ENCODE assay signal across 8 cellular contexts in the genomic region with DNA sequence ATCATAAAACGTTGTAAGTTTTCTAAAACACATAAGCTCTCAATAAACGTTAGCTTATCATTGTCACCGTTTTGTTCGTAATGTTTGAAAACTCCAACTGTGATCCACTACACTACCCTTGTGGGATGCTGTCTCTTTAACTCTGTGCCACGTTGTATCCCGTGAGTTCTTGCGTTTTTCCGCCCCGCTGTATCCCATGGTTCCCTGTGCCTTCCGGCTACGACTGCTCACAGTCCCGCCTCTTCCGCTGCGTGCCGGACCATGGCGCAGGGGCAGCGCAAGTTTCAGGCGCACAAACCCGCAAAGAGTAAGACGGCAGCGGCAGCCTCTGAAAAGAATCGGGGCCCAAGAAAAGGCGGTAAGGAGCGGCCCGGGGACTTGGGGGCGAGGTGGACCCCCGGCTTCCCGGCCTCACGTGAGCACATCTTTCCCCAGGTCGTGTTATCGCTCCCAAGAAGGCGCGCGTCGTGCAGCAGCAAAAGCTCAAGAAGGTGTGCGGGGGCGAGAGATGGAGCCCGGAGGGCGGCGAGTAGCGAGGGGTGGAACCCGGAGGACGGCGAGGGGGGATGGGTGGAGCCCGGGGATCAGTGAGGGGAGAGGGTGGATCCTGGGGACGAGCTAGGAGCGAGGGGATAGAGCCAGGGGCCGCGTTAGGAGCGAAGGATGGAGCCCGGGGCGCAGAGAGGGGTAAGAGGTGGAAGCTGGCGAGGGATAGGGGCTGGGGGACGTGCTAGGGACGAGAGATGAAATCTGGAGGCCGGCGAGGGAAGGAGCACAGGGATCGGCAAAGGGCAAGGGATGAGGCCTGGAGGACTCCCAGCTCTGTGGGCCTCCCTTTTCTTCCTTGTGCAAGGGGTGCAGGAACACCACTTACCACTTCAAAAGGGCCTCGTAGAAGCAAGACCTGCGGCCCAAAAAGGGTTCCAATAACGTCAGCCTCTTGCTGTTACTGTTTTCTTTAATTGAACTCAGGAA. TPM values are rescaled to one million over a fixed set of nuclear protein-coding genes. Genes with fewer than 3 reads are reported as not detected.
DNase-seq lines count a peak whose midpoint lies in the region; ATAC-seq and TF ChIP-seq lines count a peak whose summit lies in the region.

A gene (plus strand): TSS at position 240 of the 975 bp plus-strand sequence. CDS start 22 bp downstream, at position 262.

- TF ChIP-seq CTCF in GM13977 (IDR thresholded peaks at IDR 0.05; ENCODE audit: extremely low read depth, insufficient read depth, missing control alignments) (no peak), upper lobe of right lung (IDR thresholded peaks at IDR 0.05) (no peak)

- ATAC-seq in HG02884 (IDR thresholded peaks at IDR 0.05; ENCODE audit: unreplicated experiment) (peak; percentile 84), left cardiac atrium (peak; percentile 99 to 100), upper lobe of right lung (peak; percentile 99)

- peak within 1 kb of the TSS; percentile 91 for H3K27ac Mint-ChIP-seq in T-helper 1 cell treated with Interleukin-12 subunit alpha and Interleukin-12 subunit beta and Interleukin-4 antibody, amounts not matched to agents 30 μg/mL and 1 μg/mL, for 36 hours

- peaks cover 19% of the 10 kb centered on the region for H3K4me1 Mint-ChIP-seq in T-helper 1 cell treated with Interleukin-12 subunit alpha and Interleukin-12 subunit beta and Interleukin-4 antibody, amounts not matched to agents 30 μg/mL and 1 μg/mL, for 36 hours (ENCODE audit: low read depth)

- no peaks in the 10 kb centered on the region for H3K9me3 ChIP-seq in upper lobe of right lung

- H3K27me3 ChIP-seq in upper lobe of right lung = no peaks in the 10 kb centered on the region

- intact Hi-C loops in left cardiac atrium (cut with DNase I) = no loop called here
- intact Hi-C loops in posterior vena cava (cut with DNase I) = loop anchor here in 1 of 2 donors (10.0 kb wide), 1 partner anchor 310 kb away; a partner anchor contains a TSS
- intact Hi-C loops in upper lobe of right lung (cut with DNase I) = no loop called here

- H3K27ac ChIP-seq in upper lobe of right lung = peak within 1 kb of the TSS; percentile 85

- H3K9me3 Mint-ChIP-seq in T-helper 1 cell treated with Interleukin-12 subunit alpha and Interleukin-12 subunit beta and Interleukin-4 antibody, amounts not matched to agents 30 μg/mL and 1 μg/mL, for 36 hours = no peaks in the 10 kb centered on the region

- peak; percentile 93 for DNase-seq in GM13977 (ENCODE audit: low spot score)
- DNase-seq in NCI-H1694 (lab: John Stamatoyannopoulos, UW) = peak; percentile 76
- DNase-seq in amniotic stem cell (lab: John Stamatoyannopoulos, UW) = peak; percentile 93
- DNase-seq in left cardiac atrium = peak; percentile 91
- peak; percentile 97 for DNase-seq in posterior vena cava (ENCODE audit: low spot score)
- peak; percentile 94 for DNase-seq in upper lobe of right lung

- peaks cover 19% of the 10 kb centered on the region for H3K36me3 Mint-ChIP-seq in T-helper 1 cell treated with Interleukin-12 subunit alpha and Interleukin-12 subunit beta and Interleukin-4 antibody, amounts not matched to agents 30 μg/mL and 1 μg/mL, for 36 hours (ENCODE audit: low read depth)

- H3K4me3 ChIP-seq in upper lobe of right lung = peak within 1 kb of the TSS; percentile 76

- peaks cover 52% of the 10 kb centered on the region for H3K36me3 ChIP-seq in upper lobe of right lung

- in situ Hi-C loops in GM13977 (cut with MboI; ENCODE audit: low pct_unique_long_range_greater_than_20kb, low sequenced_read_pairs, unreplicated experiment) = no loop called here

- no peaks in the 10 kb centered on the region for H3K27me3 Mint-ChIP-seq in T-helper 1 cell treated with Interleukin-12 subunit alpha and Interleukin-12 subunit beta and Interleukin-4 antibody, amounts not matched to agents 30 μg/mL and 1 μg/mL, for 36 hours (ENCODE audit: low read depth)

- H3K4me1 ChIP-seq in upper lobe of right lung = peaks cover 10% of the 10 kb centered on the region

- H3K4me3 Mint-ChIP-seq in T-helper 1 cell treated with Interleukin-12 subunit alpha and Interleukin-12 subunit beta and Interleukin-4 antibody, amounts not matched to agents 30 μg/mL and 1 μg/mL, for 36 hours = peak within 1 kb of the TSS; percentile 98

RNA-seq across cellular contexts. Expression of the gene that starts here (rescaled TPM):
- total RNA-seq in left cardiac atrium = 10 to 100 TPM; 82.6 to 83.2 TPM
- total RNA-seq in posterior vena cava = 10 to 100 TPM; 54.8 to 63.4 TPM
- 77.8 TPM for total RNA-seq in upper lobe of right lung

Comparison
In these comparisons a context has a peak if more than half of its experiments do, and no peak if none do; other contexts are left out.
1. Peak in every context shown above with its lines: DNase-seq, ATAC-seq, H3K4me3 ChIP-seq and H3K27ac ChIP-seq.